ENCODE assay signal across 18 cellular contexts in the genomic region with DNA sequence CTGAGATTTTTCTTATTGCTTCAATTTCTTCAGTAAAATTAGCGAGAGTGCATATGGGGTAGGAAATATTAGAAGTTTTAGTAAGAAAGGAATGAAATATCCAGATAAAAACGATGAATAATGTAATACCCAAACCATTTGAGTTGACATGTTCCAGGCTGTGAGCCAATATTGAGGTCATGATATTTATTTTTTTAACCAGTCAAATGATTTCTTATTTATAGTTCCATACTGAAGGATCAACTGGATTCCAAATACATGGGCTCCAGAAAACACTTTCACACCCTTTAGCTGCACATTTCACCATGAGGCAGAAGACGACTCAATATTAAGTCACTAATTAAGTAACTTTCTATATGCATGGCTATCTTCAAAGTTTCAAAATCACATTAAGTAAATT.
"Had no signal": no experiment of that assay in that cellular context is flagged by ENCODE, and none has a peak within 500 bp of the region (broad histone marks: within the 10 kb centered on the region; RNA-seq: fewer than 3 reads in every experiment).

No MANE protein-coding gene starts in this region.

- H3K9me3 ChIP-seq: gastrocnemius medialis, right atrium auricular region, suprapubic skin, tibial artery, upper lobe of left lung, uterus had no signal

- H3K27me3 ChIP-seq: gastrocnemius medialis, right atrium auricular region, suprapubic skin, tibial artery, upper lobe of left lung, uterus had no signal

- H3K36me3 ChIP-seq: gastrocnemius medialis, right atrium auricular region, suprapubic skin, tibial artery, upper lobe of left lung, uterus had no signal

- H3K27ac ChIP-seq: gastrocnemius medialis, right atrium auricular region, suprapubic skin, tibial artery, upper lobe of left lung, uterus had no signal

- DNase-seq: effector memory CD8-positive, alpha-beta T cell; erythroblast; gastrocnemius medialis; glutamatergic neuron; left colon; mesendoderm; naive thymus-derived CD8-positive, alpha-beta T cell; posterior cingulate gyrus; stimulated activated CD4-positive, alpha-beta T cell treated with anti-CD3 and anti-CD28 coated beads, Interleukin-2, amount 100 ng/mL, for 48 hours; stimulated activated CD8-positive, alpha-beta memory T cell treated with anti-CD3 and anti-CD28 coated beads, Interleukin-4, amount 100 ng/mL, for 48 hours; stimulated activated naive CD8-positive, alpha-beta T cell treated with anti-CD3 and anti-CD28 coated beads, Interleukin-15, Interleukin-2, amounts not matched to agents 100 U/mL and 50 U/mL, for 24 hours; tibial artery; upper lobe of left lung; uterus had no signal

- H3K4me1 ChIP-seq: gastrocnemius medialis, right atrium auricular region, suprapubic skin, upper lobe of left lung, uterus had no signal

- ATAC-seq: effector memory CD8-positive, alpha-beta T cell; gastrocnemius medialis; left colon; naive thymus-derived CD8-positive, alpha-beta T cell; stimulated activated effector memory CD8-positive, alpha-beta T cell treated with anti-CD3 and anti-CD28 coated beads, Interleukin-12 subunit alpha, Interleukin-12 subunit beta, amount 100 ng/mL, for 72 hours; stimulated activated naive CD8-positive, alpha-beta T cell treated with anti-CD3 and anti-CD28 coated beads, Interleukin-15, Interleukin-2, amounts not matched to agents 100 U/mL and 50 U/mL, for 24 hours had no signal

- H3K4me3 ChIP-seq: gastrocnemius medialis, right atrium auricular region, smooth muscle cell, suprapubic skin, tibial artery, upper lobe of left lung, uterus had no signal
